In the genomic region with DNA sequence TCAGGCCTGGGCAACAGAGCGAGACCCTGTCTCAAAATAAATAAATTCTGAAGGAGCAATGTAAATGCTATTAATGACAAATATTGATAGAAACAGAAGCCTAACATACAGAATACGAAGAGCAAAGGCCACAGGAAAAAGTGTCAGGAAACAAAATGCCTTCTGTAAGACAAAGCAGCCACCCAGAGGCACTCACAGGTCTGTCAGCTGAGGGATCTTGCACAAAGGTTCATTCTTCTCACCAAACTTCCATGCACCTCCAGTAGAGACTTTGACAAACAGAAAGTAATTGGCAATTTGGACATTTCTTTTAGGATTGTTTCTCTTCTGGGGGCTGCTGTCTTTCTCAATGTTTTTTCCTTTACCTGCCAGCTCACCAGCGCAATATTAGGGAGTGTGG, we compare ENCODE assay signal across 14 cellular contexts. TPM values are rescaled to one million over a fixed set of nuclear protein-coding genes. Genes with fewer than 3 reads are reported as not detected.
DNase-seq lines count a peak whose midpoint lies in the region; ATAC-seq and TF ChIP-seq lines count a peak whose summit lies in the region.
"Had no signal": no experiment of that assay in that cellular context is flagged by ENCODE, and none has a peak within 500 bp of the region (broad histone marks: within the 10 kb centered on the region; RNA-seq: fewer than 3 reads in every experiment).

No MANE protein-coding gene starts in this region.

- H3K9me3 Mint-ChIP-seq in natural killer cell (no peaks in the 10 kb centered on the region), T-cell (no peaks in the 10 kb centered on the region), type B pancreatic cell (no peaks in the 10 kb centered on the region)
- no peaks in the 10 kb centered on the region for H3K9me3 Mint-ChIP-seq in natural killer cell treated with Interleukin-12 subunit alpha and Interleukin-12 subunit beta and Interleukin-15 and Interleukin-18, amount 100 ng/mL, for 72 hours
- no peaks in the 10 kb centered on the region for H3K9me3 Mint-ChIP-seq in effector memory CD8-positive, alpha-beta T cell

- H3K27me3 Mint-ChIP-seq in natural killer cell (ENCODE audit: low read depth in 2 of 2): no peaks in the 10 kb centered on the region
- no peaks in the 10 kb centered on the region for H3K27me3 Mint-ChIP-seq in natural killer cell treated with Interleukin-12 subunit alpha and Interleukin-12 subunit beta and Interleukin-15 and Interleukin-18, amount 100 ng/mL, for 72 hours
- H3K27me3 Mint-ChIP-seq in T-cell: no peaks in the 10 kb centered on the region
- no peaks in the 10 kb centered on the region for H3K27me3 Mint-ChIP-seq in effector memory CD8-positive, alpha-beta T cell
- peaks cover 9% of the 10 kb centered on the region for H3K27me3 Mint-ChIP-seq in type B pancreatic cell

- ATAC-seq in natural killer cell (no peak), T-cell (replicated peaks in 1 of 4) (no peak), HG03196 (IDR thresholded peaks at IDR 0.05; ENCODE audit: unreplicated experiment) (no peak), GM18519 (IDR thresholded peaks at IDR 0.05; ENCODE audit: low FRiP score, unreplicated experiment) (no peak)
- ATAC-seq in natural killer cell treated with Interleukin-12 subunit alpha and Interleukin-12 subunit beta and Interleukin-15 and Interleukin-18, amount 100 ng/mL, for 72 hours: no peak
- no peak for ATAC-seq in effector memory CD8-positive, alpha-beta T cell (replicated peaks)

- intact Hi-C loops in natural killer cell (cut with micrococcal nuclease): loop anchor here (5.0 kb wide), 1 partner anchor 213 kb away; no protein-coding TSS in a partner anchor

- TF ChIP-seq CTCF in natural killer cell (IDR thresholded peaks at IDR 0.05) (no peak), type B pancreatic cell (conservative IDR thresholded peaks at IDR 0.05) (no peak)

- POLR2A ChIA-PET in T-cell (lab: Charles Lee): interaction anchor here in 1 of 2 donors (0.7 kb wide), 1 partner anchor 101 kb away, joined by 3 read pairs; no protein-coding TSS in a partner anchor

- peak overlapping the region; percentile 66 for H3K4me3 Mint-ChIP-seq in natural killer cell
- no peak overlapping the region for H3K4me3 Mint-ChIP-seq in natural killer cell treated with Interleukin-12 subunit alpha and Interleukin-12 subunit beta and Interleukin-15 and Interleukin-18, amount 100 ng/mL, for 72 hours
- H3K4me3 Mint-ChIP-seq in T-cell: peak overlapping the region; percentile 37 to 99 (median 95)
- H3K4me3 Mint-ChIP-seq in effector memory CD8-positive, alpha-beta T cell: peak overlapping the region; percentile 10 to 22
- H3K4me3 Mint-ChIP-seq in type B pancreatic cell: peak overlapping the region; percentile 69

- DNase-seq in natural killer cell (no peak), T-cell (no peak), type B pancreatic cell (ENCODE audit: extremely low spot score, unreplicated experiment) (no peak), DMS 273 treated with DMSO at 0.1 percent for 48 hours (lab: John Stamatoyannopoulos, UW) (no peak)
- DNase-seq in natural killer cell treated with Interleukin-12 subunit alpha and Interleukin-12 subunit beta and Interleukin-15 and Interleukin-18, amount 100 ng/mL, for 72 hours (ENCODE audit: low spot score): no peak
- no peak for DNase-seq in effector memory CD8-positive, alpha-beta T cell
- DNase-seq: activated CD4-positive, alpha-beta T cell treated with anti-CD3 and anti-CD28 coated beads, Interleukin-2, amount 50 U/mL, for 1 hour; Caco-2; mesendoderm; NCI-H524 treated with DMSO at 0.1 percent for 48 hours; stimulated activated CD4-positive, alpha-beta T cell treated with anti-CD3 and anti-CD28 coated beads, Interleukin-12 subunit alpha, Interleukin-12 subunit beta, amount 100 ng/mL, for 4 hours; thyroid gland had no signal

- H3K36me3 Mint-ChIP-seq in natural killer cell (no peaks in the 10 kb centered on the region), T-cell (peaks cover 4% of the 10 kb centered on the region), type B pancreatic cell (peaks cover 4% of the 10 kb centered on the region)
- no peaks in the 10 kb centered on the region for H3K36me3 Mint-ChIP-seq in natural killer cell treated with Interleukin-12 subunit alpha and Interleukin-12 subunit beta and Interleukin-15 and Interleukin-18, amount 100 ng/mL, for 72 hours
- H3K36me3 Mint-ChIP-seq in effector memory CD8-positive, alpha-beta T cell (ENCODE audit: insufficient read depth): peaks cover 14% of the 10 kb centered on the region

- CTCF ChIA-PET in T-cell (lab: Charles Lee): no interaction called here

- H3K4me1 Mint-ChIP-seq in natural killer cell (peaks cover 21 to 25% of the 10 kb centered on the region in 2 donors), T-cell (peaks cover 29 to 38% (median 33%) of the 10 kb centered on the region in 3 donors), type B pancreatic cell (ENCODE audit: unreplicated experiment) (peaks cover 15% of the 10 kb centered on the region)
- peaks cover 15 to 23% of the 10 kb centered on the region in 2 donors for H3K4me1 Mint-ChIP-seq in natural killer cell treated with Interleukin-12 subunit alpha and Interleukin-12 subunit beta and Interleukin-15 and Interleukin-18, amount 100 ng/mL, for 72 hours (ENCODE audit: low read depth in 2 of 2)
- peaks cover 23 to 24% of the 10 kb centered on the region in 2 donors for H3K4me1 Mint-ChIP-seq in effector memory CD8-positive, alpha-beta T cell (ENCODE audit: low read depth in 2 of 2)

- no peak overlapping the region for H3K27ac Mint-ChIP-seq in natural killer cell
- H3K27ac Mint-ChIP-seq in natural killer cell treated with Interleukin-12 subunit alpha and Interleukin-12 subunit beta and Interleukin-15 and Interleukin-18, amount 100 ng/mL, for 72 hours: peak overlapping the region in 1 of 2 donors; percentile 99
- H3K27ac Mint-ChIP-seq in T-cell: peak overlapping the region in 1 of 2 donors; percentile 73
- no peak overlapping the region for H3K27ac Mint-ChIP-seq in effector memory CD8-positive, alpha-beta T cell
- H3K27ac Mint-ChIP-seq in type B pancreatic cell: no peak overlapping the region

RNA-seq across cellular contexts. Expression of a gene that starts 1.2 kb away (rescaled TPM):
- total RNA-seq in natural killer cell: 10 to 100 TPM; 38.0 to 57.1 (median 50.3) TPM
- total RNA-seq in natural killer cell treated with Interleukin-12 subunit alpha and Interleukin-12 subunit beta and Interleukin-15 and Interleukin-18, amount 100 ng/mL, for 72 hours: 10 to 100 TPM; 44.0 to 49.2 TPM
- total RNA-seq in T-cell: 10 to 100 TPM; 30.8 to 38.5 (median 34.7) TPM
- 44.7 and 57.8 TPM in 2 replicates for total RNA-seq in type B pancreatic cell (ENCODE audit: low replicate concordance)
